ENCODE assay signal across 8 cellular contexts in the genomic region with DNA sequence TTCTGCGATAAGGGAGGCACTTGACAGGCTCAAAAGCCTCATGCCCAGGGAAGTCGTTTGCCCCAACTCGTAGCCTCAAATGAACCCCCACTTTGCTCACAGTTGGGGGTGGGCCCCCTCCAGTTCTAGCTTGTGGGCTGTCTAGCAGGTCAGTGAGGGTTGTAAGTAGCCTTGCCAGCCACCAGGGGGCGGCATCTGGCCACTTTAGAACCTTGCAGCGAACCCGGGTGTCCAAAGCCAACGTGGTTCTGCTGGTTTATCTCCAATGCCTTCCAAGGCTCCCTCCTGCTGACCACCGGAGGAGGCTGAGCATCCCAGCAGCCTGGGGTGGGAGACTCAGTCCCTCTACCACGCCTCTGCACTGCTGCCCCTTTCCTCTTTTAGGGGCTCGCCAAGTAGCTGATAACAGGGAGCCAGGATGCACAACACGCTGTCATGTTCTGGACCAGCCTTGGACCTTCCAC. TPM values are rescaled to one million over a fixed set of nuclear protein-coding genes. Genes with fewer than 3 reads are reported as not detected.
A peak's percentile ranks its signal among the peaks of the same experiment; 100 is the strongest.
DNase-seq lines count a peak whose midpoint lies in the region; ATAC-seq, FAIRE-seq and TF ChIP-seq lines count a peak whose summit lies in the region.

No MANE protein-coding gene starts in this region.

- H3K4me2 ChIP-seq in osteoblast (ENCODE audit: insufficient read depth, low read length) = peak overlapping the region; percentile 41

- H3K79me2 ChIP-seq in osteoblast (ENCODE audit: insufficient read depth, low read length) = no peaks in the 10 kb centered on the region

- TF ChIP-seq CTCF in AG09319 (IDR thresholded peaks at IDR 0.05; ENCODE audit: low read depth, low read length) = peak; percentile 97
- TF ChIP-seq CTCF in osteoblast (IDR thresholded peaks at IDR 0.05; ENCODE audit: extremely low read depth, low read depth, low read length) = peak; percentile 93
- peak; percentile 68 to 86 (median 73) for TF ChIP-seq CTCF in testis (IDR thresholded peaks at IDR 0.05)

- H3K27ac ChIP-seq in osteoblast (ENCODE audit: low read depth, low read length) = no peak overlapping the region
- no peak overlapping the region for H3K27ac ChIP-seq in testis

- H3K36me3 ChIP-seq in osteoblast (ENCODE audit: insufficient read depth, low read length) (no peaks in the 10 kb centered on the region), testis (ENCODE audit: low read depth, missing control alignments) (no peaks in the 10 kb centered on the region)

- 24 to 25% methylated on average over 5 to 11 of the region's 11 CpGs for WGBS in testis, 2 donors

- no peaks in the 10 kb centered on the region for H3K27me3 ChIP-seq in osteoblast (ENCODE audit: insufficient read depth, low read length)
- no peaks in the 10 kb centered on the region for H3K27me3 ChIP-seq in testis

- no peaks in the 10 kb centered on the region for H4K20me1 ChIP-seq in osteoblast (ENCODE audit: insufficient read depth, low read length)

- DNase-seq in AG09319 (ENCODE audit: extremely low read depth, low read depth) = peak; percentile 48
- DNase-seq in HT1080 (ENCODE audit: low read depth) = peak; percentile 42
- peak; percentile 26 for DNase-seq in RCC 7860 (ENCODE audit: low spot score)
- peak; percentile 51 to 60 for DNase-seq in activated T-helper 1 cell treated with anti-CD3 and anti-CD28 coated beads, Interleukin-2, amount 50 U/mL, for 16 hours (ENCODE audit: low read depth in 1 of 2, low spot score in 1 of 2)
- peak; percentile 29 for DNase-seq in foreskin melanocyte
- DNase-seq in osteoblast (ENCODE audit: insufficient read length, low spot score, missing footprints) = peak; percentile 94
- peak; percentile 73 for DNase-seq in testis

- H3K4me1 ChIP-seq in osteoblast (ENCODE audit: insufficient read depth, low read length) (peaks cover 10% of the 10 kb centered on the region), testis (no peaks in the 10 kb centered on the region)

- intact Hi-C loops in testis (cut with DNase I; ENCODE audit: low total_unique reads) = no loop called here

- no peak for TF ChIP-seq POLR2A in testis (IDR thresholded peaks at IDR 0.05)

- ATAC-seq in GM18909 (IDR thresholded peaks at IDR 0.05; ENCODE audit: poor library complexity, unreplicated experiment) = peak; percentile 86

- no peak for FAIRE-seq in RCC 7860 (lab: Jason Lieb, UNC)

- H3K9me3 ChIP-seq in osteoblast (ENCODE audit: low read depth, low read length) = no peaks in the 10 kb centered on the region
- H3K9me3 ChIP-seq in testis = no peaks in the 10 kb centered on the region

- H3K4me3 ChIP-seq in osteoblast (ENCODE audit: insufficient read depth, low read length) (peak overlapping the region; percentile 39), testis (no peak overlapping the region)

- H2AFZ ChIP-seq in osteoblast (ENCODE audit: low read length) = peak overlapping the region; percentile 57

RNA-seq across cellular contexts. Expression of a gene that starts 9.2 kb away (rescaled TPM):
- total RNA-seq in HT1080 (2014; rRNA removed; shearing (Covaris generic)) = 15.7 and 18.6 TPM in 2 replicates
- 7.6 and 9.6 TPM in 2 replicates for polyA plus RNA-seq in HT1080 (2015; cell fraction: cytosol; rRNA removed)
- 13.0 and 14.3 TPM in 2 replicates for polyA plus RNA-seq in HT1080 (2015; cell fraction: nucleus; rRNA removed)
- total RNA-seq in osteoblast = 23.9 TPM in 2 replicates
- total RNA-seq in testis = 10 to 100 TPM; 41.7 to 44.8 TPM
- polyA plus RNA-seq in testis (ENCODE audit: insufficient read depth, low read depth, low replicate concordance) = 19.6 TPM

RNA-seq across cellular contexts. Expression of a gene that starts 43.0 kb away (rescaled TPM):
- 66.4 and 69.0 TPM in 2 replicates for total RNA-seq in HT1080 (2014; rRNA removed; shearing (Covaris generic))
- 63.6 and 71.9 TPM in 2 replicates for polyA plus RNA-seq in HT1080 (2015; cell fraction: cytosol; rRNA removed)
- 104 and 135 TPM in 2 replicates for polyA plus RNA-seq in HT1080 (2015; cell fraction: nucleus; rRNA removed)
- total RNA-seq in osteoblast = 11.2 and 14.4 TPM in 2 replicates
- 10 to 100 TPM; 40.4 to 55.4 TPM for total RNA-seq in testis
- 102 TPM for polyA plus RNA-seq in testis (ENCODE audit: insufficient read depth, low read depth, low replicate concordance)

Comparison
In these comparisons a context has a peak if more than half of its experiments do, and no peak if none do; other contexts are left out.
1. DNase-seq: peak in every context shown above with its lines; median percentile 94 in osteoblast; 73 in testis; 56 in activated T-helper 1 cell treated with anti-CD3 and anti-CD28 coated beads, Interleukin-2, amount 50 U/mL, for 16 hours; 48 in AG09319; 42 in HT1080; 29 in foreskin melanocyte; 26 in RCC 7860.